28 cellular contexts compared by ENCODE assay signal in genomic region chr11:103648054-103648453, GRCh38.
DNase-seq lines count a peak whose midpoint lies in the region; ATAC-seq, FAIRE-seq and TF ChIP-seq lines count a peak whose summit lies in the region.
"Had no signal": no experiment of that assay in that cellular context is flagged by ENCODE, and none has a peak within 500 bp of the region (broad histone marks: within the 10 kb centered on the region; RNA-seq: fewer than 3 reads in every experiment).

No MANE protein-coding gene starts in this region.

- POLR2A ChIA-PET in endothelial cell of umbilical vein (lab: Charles Lee), result no interaction called here

- H3K79me2 ChIP-seq in endothelial cell of umbilical vein (ENCODE audit: control insufficient read depth, insufficient read depth, low read length), result no peaks in the 10 kb centered on the region

- H3K9me1 ChIP-seq in endothelial cell of umbilical vein (replicated peaks; ENCODE audit: control insufficient read depth, extremely low read depth, insufficient read depth, low read length), result no peaks in the 10 kb centered on the region

- DNase-seq in HTR-8/SVneo (ENCODE audit: insufficient read length, low spot score), result no peak
- DNase-seq in OCI-M1 (lab: John Stamatoyannopoulos, UW), result peak; percentile 54
- no peak for DNase-seq in endothelial cell of umbilical vein (ENCODE audit: low read depth, low spot score)
- DNase-seq in OCI-M2 (lab: John Stamatoyannopoulos, UW; ENCODE audit: unreplicated experiment), result no peak
- DNase-seq in heart right ventricle, result no peak
- DNase-seq: activated CD4-positive, alpha-beta memory T cell treated with anti-CD3 and anti-CD28 coated beads for 36 hours; activated CD4-positive, alpha-beta T cell treated with anti-CD3 and anti-CD28 coated beads for 1 hour; activated naive CD8-positive, alpha-beta T cell treated with anti-CD3 and anti-CD28 coated beads, Interleukin-2, amount 50 U/mL, for 24 hours; activated T-cell treated with anti-CD3 and anti-CD28 coated beads, Interleukin-2, amount 50 U/mL, for 72 hours; caudate nucleus; CD8-positive, alpha-beta memory T cell; cortex of kidney; effector memory CD8-positive, alpha-beta T cell; H9; islet precursor cell; left ventricle myocardium inferior; NCI-H2081; NCI-H2227 treated with DMSO at 0.1 percent for 48 hours; NCI-H526; right cardiac atrium; stimulated activated CD4-positive, alpha-beta T cell treated with anti-CD3 and anti-CD28 coated beads, Interleukin-1b, Interleukin-23, amount 100 ng/mL, for 48 hours; testis had no signal

- peak overlapping the region; percentile 54 for H2AFZ ChIP-seq in endothelial cell of umbilical vein (ENCODE audit: low read depth, low read length)

- H3K9ac ChIP-seq in BLaER1 (no peak overlapping the region), endothelial cell of umbilical vein (replicated peaks; ENCODE audit: extremely low read depth, insufficient read depth, low read length) (no peak overlapping the region)

- H4K20me1 ChIP-seq in BLaER1, result no peaks in the 10 kb centered on the region
- no peaks in the 10 kb centered on the region for H4K20me1 ChIP-seq in endothelial cell of umbilical vein (replicated peaks; ENCODE audit: control insufficient read depth, extremely low read depth, insufficient read depth, low read length)

- FAIRE-seq in HTR-8/SVneo (lab: Jason Lieb, UNC), result peak; percentile 44
- FAIRE-seq in endothelial cell of umbilical vein (lab: Jason Lieb, UNC), result no peak
- FAIRE-seq: GM18507, TTC549 had no signal

- H3K4me1 ChIP-seq in BLaER1 (peaks cover 37% of the 10 kb centered on the region), endothelial cell of umbilical vein (ENCODE audit: control insufficient read depth, extremely low read depth, insufficient read depth, low read length) (no peaks in the 10 kb centered on the region), heart right ventricle (no peaks in the 10 kb centered on the region)
- H3K4me1 ChIP-seq: left ventricle myocardium inferior, SJSA1, testis had no signal

- no TSS peak for BruUV-seq in endothelial cell of umbilical vein (replicated peaks; lab: Mats Ljungman, UMichigan)

- intact Hi-C loops in endothelial cell of umbilical vein (cut with micrococcal nuclease) (no loop called here), heart right ventricle (cut with DNase I) (no loop called here)

- peak overlapping the region; percentile 50 for H3K4me2 ChIP-seq in BLaER1
- H3K4me2 ChIP-seq in endothelial cell of umbilical vein (ENCODE audit: insufficient read depth, low read length), result no peak overlapping the region
- H3K4me2 ChIP-seq: smooth muscle cell had no signal

- H3K9me3 ChIP-seq in BLaER1, result peaks cover 13% of the 10 kb centered on the region
- H3K9me3 ChIP-seq in endothelial cell of umbilical vein (replicated peaks; ENCODE audit: control insufficient read depth, insufficient read depth, low read length), result no peaks in the 10 kb centered on the region
- peaks cover 0 to 17% (median 7%) of the 10 kb centered on the region in 11 donors for H3K9me3 ChIP-seq in heart right ventricle
- H3K9me3 ChIP-seq: testis had no signal

- H3K36me3 ChIP-seq in BLaER1 (no peaks in the 10 kb centered on the region), endothelial cell of umbilical vein (ENCODE audit: control insufficient read depth in 2 of 2, extremely low read depth in 1 of 2, insufficient read depth in 2 of 2, low read length in 2 of 2) (no peaks in the 10 kb centered on the region), heart right ventricle (no peaks in the 10 kb centered on the region)
- H3K36me3 ChIP-seq: left ventricle myocardium inferior, SJSA1 had no signal

- TF ChIP-seq CTCF in endothelial cell of umbilical vein (IDR thresholded peaks at IDR 0.05; ENCODE audit: extremely low read depth in 1 of 2, insufficient read depth in 1 of 2, low read depth in 1 of 2, low read length in 2 of 2), result no peak
- TF ChIP-seq CTCF in heart right ventricle (IDR thresholded peaks at IDR 0.05), result no peak

- dilution Hi-C loops in endothelial cell of umbilical vein (cut with MboI; ENCODE audit: extremely low pct_ligation_motif_present, low sequenced_read_pairs), result no loop called here

- ATAC-seq in GM19395 (IDR thresholded peaks at IDR 0.05; ENCODE audit: unreplicated experiment), result no peak
- no peak for ATAC-seq in heart right ventricle
- ATAC-seq: effector memory CD8-positive, alpha-beta T cell; right cardiac atrium had no signal

- H3K27ac ChIP-seq in BLaER1, result no peak overlapping the region
- no peak overlapping the region for H3K27ac ChIP-seq in endothelial cell of umbilical vein (ENCODE audit: insufficient read depth, low read depth, low read length)
- no peak overlapping the region for H3K27ac ChIP-seq in heart right ventricle
- H3K27ac ChIP-seq: left ventricle myocardium inferior, SJSA1, testis had no signal

- H3K4me3 ChIP-seq in BLaER1 (no peak overlapping the region), endothelial cell of umbilical vein (replicated peaks in 1 of 3; ENCODE audit: insufficient read depth in 1 of 3, low read depth in 1 of 3, low read length in 3 of 3) (no peak overlapping the region), heart right ventricle (no peak overlapping the region)
- H3K4me3 ChIP-seq: left ventricle myocardium inferior, SJSA1, smooth muscle cell, testis had no signal

- TF ChIP-seq POLR2A in endothelial cell of umbilical vein (IDR thresholded peaks at IDR 0.05; ENCODE audit: low read depth, low read length), result no peak

- CTCF ChIA-PET in endothelial cell of umbilical vein (lab: Charles Lee), result interaction anchor here (1.0 to 1.3 kb wide), 3 partner anchors 24 to 47 kb away, joined by 3 to 4 read pairs (median 4); no protein-coding TSS in a partner anchor

- no peaks in the 10 kb centered on the region for H3K27me3 ChIP-seq in BLaER1
- H3K27me3 ChIP-seq in endothelial cell of umbilical vein (ENCODE audit: control insufficient read depth in 2 of 2, insufficient read depth in 2 of 2, low read length in 2 of 2), result no peaks in the 10 kb centered on the region
- H3K27me3 ChIP-seq in heart right ventricle, result no peaks in the 10 kb centered on the region
- H3K27me3 ChIP-seq: SJSA1, testis had no signal

TF ChIP-seq in endothelial cell of umbilical vein, 7 proteins besides CTCF, POLR2A, EP300 and RAD21:
- TF ChIP-seq EZH2 (IDR thresholded peaks at IDR 0.05; ENCODE audit: borderline replicate concordance, low read depth, low read length, severe bottlenecking) (no peak), MAX (IDR thresholded peaks at IDR 0.05; ENCODE audit: insufficient read depth, insufficient read length) (no peak), FOS (IDR thresholded peaks at IDR 0.05; ENCODE audit: borderline replicate concordance, insufficient read depth, low read length) (no peak), JUN (IDR thresholded peaks at IDR 0.05; ENCODE audit: borderline replicate concordance, insufficient read depth, insufficient read length, low read depth) (no peak), POLR2AphosphoS5 (IDR thresholded peaks at IDR 0.05; ENCODE audit: insufficient read depth, low read depth, low read length) (no peak), MYC (IDR thresholded peaks at IDR 0.05; ENCODE audit: low read depth, low read length) (no peak), GATA2 (IDR thresholded peaks at IDR 0.05; ENCODE audit: insufficient read depth, insufficient read length, low read depth, low read length) (no peak)
